Comparison of ENCODE assay signal across 16 cellular contexts in genomic region chr15:84844964-84845363, GRCh38. TPM values are rescaled to one million over a fixed set of nuclear protein-coding genes. Genes with fewer than 3 reads are reported as not detected.
DNase-seq lines count a peak whose midpoint lies in the region; ATAC-seq and TF ChIP-seq lines count a peak whose summit lies in the region.
"Had no signal": no experiment of that assay in that cellular context is flagged by ENCODE, and none has a peak within 500 bp of the region (broad histone marks: within the 10 kb centered on the region; RNA-seq: fewer than 3 reads in every experiment).

No MANE protein-coding gene starts in this region.

- no peaks in the 10 kb centered on the region for H3K79me2 ChIP-seq in Karpas-422 (ENCODE audit: low read length)
- H3K79me2 ChIP-seq: parathyroid adenoma had no signal

- peak overlapping the region; percentile 25 for H3K9ac ChIP-seq in adipocyte (ENCODE audit: low read length)
- H3K9ac ChIP-seq in Karpas-422 (ENCODE audit: low read length) = no peak overlapping the region
- H3K9ac ChIP-seq: BLaER1 treated with 17β-estradiol and CSF1 and Interleukin-3, amounts not matched to agents 10 nM and 100 nM; parathyroid adenoma had no signal

- TF ChIP-seq CTCF in C4-2B (conservative IDR thresholded peaks at IDR 0.05) (no peak), psoas muscle (IDR thresholded peaks at IDR 0.05) (no peak)

- no peak overlapping the region for H2AFZ ChIP-seq in Karpas-422 (ENCODE audit: low read length)
- H2AFZ ChIP-seq: parathyroid adenoma had no signal

- intact Hi-C loops in psoas muscle (cut with DNase I) = loop anchor here (1.0 to 10.0 kb wide), 4 partner anchors 67 to 200 kb away; no protein-coding TSS in a partner anchor
- intact Hi-C loops in posterior vena cava (cut with DNase I) = no loop called here

- H3K4me1 ChIP-seq in adipocyte (ENCODE audit: control insufficient read depth, insufficient read depth, low read length) = peaks cover 17% of the 10 kb centered on the region
- H3K4me1 ChIP-seq in psoas muscle = peaks cover 42% of the 10 kb centered on the region
- H3K4me1 ChIP-seq in Karpas-422 (ENCODE audit: low read length) = no peaks in the 10 kb centered on the region

- DNase-seq in adipocyte (ENCODE audit: low read depth) (peak; percentile 17), left lobe of liver (ENCODE audit: low spot score) (peak; percentile 47), psoas muscle (no peak), Karpas-422 (no peak), posterior vena cava (ENCODE audit: low spot score) (no peak), activated gamma-delta T cell treated with Interleukin-2 at 50 U/mL for 16 hours (no peak)
- DNase-seq: cerebellar nuclear complex; effector CD8-positive, alpha-beta T cell; esophagus squamous epithelium had no signal

- H3K9me3 ChIP-seq in adipocyte (ENCODE audit: control insufficient read depth, low read length) = peaks cover 19% of the 10 kb centered on the region
- no peaks in the 10 kb centered on the region for H3K9me3 ChIP-seq in psoas muscle
- H3K9me3 ChIP-seq in Karpas-422 (ENCODE audit: low read length) = no peaks in the 10 kb centered on the region; the same call in 1 of the 2 replicates

- ATAC-seq in left lobe of liver (peak; percentile 62), psoas muscle (no peak), GM21526 (IDR thresholded peaks at IDR 0.05; ENCODE audit: low FRiP score, unreplicated experiment) (no peak)

- H3K27me3 ChIP-seq in adipocyte (replicated peaks; ENCODE audit: control insufficient read depth, insufficient read depth, low read length) = no peaks in the 10 kb centered on the region
- H3K27me3 ChIP-seq in psoas muscle (ENCODE audit: insufficient read depth in 3 of 3, low read length in 2 of 3) = no peaks in the 10 kb centered on the region
- H3K27me3 ChIP-seq in Karpas-422 (ENCODE audit: low read length) = no peaks in the 10 kb centered on the region
- H3K27me3 ChIP-seq: BLaER1 treated with 17β-estradiol and CSF1 and Interleukin-3, amounts not matched to agents 10 nM and 100 nM; esophagus squamous epithelium had no signal

- H3K4me3 ChIP-seq in adipocyte (ENCODE audit: low read length) (no peak overlapping the region), psoas muscle (no peak overlapping the region), Karpas-422 (ENCODE audit: low read length) (no peak overlapping the region)
- H3K4me3 ChIP-seq: BLaER1 treated with 17β-estradiol and CSF1 and Interleukin-3, amounts not matched to agents 10 nM and 100 nM; esophagus squamous epithelium had no signal

- no peak overlapping the region for H3K4me2 ChIP-seq in Karpas-422 (ENCODE audit: low read depth, low read length, poor library complexity, severe bottlenecking)
- H3K4me2 ChIP-seq: BLaER1 treated with 17β-estradiol and CSF1 and Interleukin-3, amounts not matched to agents 10 nM and 100 nM had no signal

- WGBS in psoas muscle, 3 donors = 55 to 69% (median 64%) methylated on average over 2 of the region's 2 CpGs

- H4K20me1 ChIP-seq in Karpas-422 (ENCODE audit: insufficient read depth, low read depth, low read length) = no peaks in the 10 kb centered on the region
- H4K20me1 ChIP-seq: BLaER1 treated with 17β-estradiol and CSF1 and Interleukin-3, amounts not matched to agents 10 nM and 100 nM had no signal

- H3K9me2 ChIP-seq in Karpas-422 (replicated peaks; ENCODE audit: insufficient read depth, low read length) = no peaks in the 10 kb centered on the region

- peak overlapping the region; percentile 30 for H3K27ac ChIP-seq in C4-2B
- H3K27ac ChIP-seq in psoas muscle = peak overlapping the region; percentile 64
- H3K27ac ChIP-seq in Karpas-422 (ENCODE audit: low read length) = no peak overlapping the region
- H3K27ac ChIP-seq: BLaER1 treated with 17β-estradiol and CSF1 and Interleukin-3, amounts not matched to agents 10 nM and 100 nM; parathyroid adenoma had no signal

- H3K36me3 ChIP-seq in adipocyte (ENCODE audit: control insufficient read depth, insufficient read depth, low read length, severe bottlenecking) (no peaks in the 10 kb centered on the region), psoas muscle (ENCODE audit: insufficient read depth in 1 of 2, low read depth in 1 of 2) (peaks cover 0 to 11% of the 10 kb centered on the region in 2 donors), Karpas-422 (ENCODE audit: insufficient read depth, low read length) (no peaks in the 10 kb centered on the region)
- H3K36me3 ChIP-seq: BLaER1 treated with 17β-estradiol and CSF1 and Interleukin-3, amounts not matched to agents 10 nM and 100 nM; esophagus squamous epithelium had no signal

RNA-seq across cellular contexts. Expression of gene ALPK3, which starts 27.8 kb away (rescaled TPM):
- total RNA-seq in left lobe of liver = 2.7 TPM
- 100 to 1,000 TPM; 199 to 461 (median 304) TPM for total RNA-seq in psoas muscle
- polyA plus RNA-seq in psoas muscle = 100 to 1,000 TPM in 2 of 3 donors, 10 to 100 TPM in 1; 75.7 to 357 (median 117) TPM
- under 0.01 and 0.07 TPM in 2 replicates for total RNA-seq in Karpas-422 (2014; rRNA removed; shearing (Covaris generic); ENCODE audit: low replicate concordance)
- 10 to 100 TPM; 18.6 to 27.3 TPM for total RNA-seq in posterior vena cava

RNA-seq across cellular contexts. Expression of gene SLC28A1, which starts 39.5 kb away (rescaled TPM):
- total RNA-seq in left lobe of liver = 64.6 TPM
- total RNA-seq in psoas muscle = 1 to 10 TPM in 1 of 4 donors, under 1 TPM in 3; 0.23 to 1.9 (median 0.44) TPM
- under 1 TPM; 0.13 to 0.34 (median 0.21) TPM for polyA plus RNA-seq in psoas muscle
- total RNA-seq in Karpas-422 (2014; rRNA removed; shearing (Covaris generic); ENCODE audit: low replicate concordance) = not detected in 2 replicates
- under 1 TPM in 1 of 2 donors, not detected in 1; 0.24 TPM for total RNA-seq in posterior vena cava
- total RNA-seq: activated CD8-positive, alpha-beta T cell treated with anti-CD3 and anti-CD28 coated beads for 36 hours; esophagus squamous epithelium; MCF 10A; natural killer cell treated with Interleukin-12 subunit alpha and Interleukin-12 subunit beta and Interleukin-15 and Interleukin-18, amount 100 ng/mL, for 72 hours had no signal

Comparison
In these comparisons a context has a peak if more than half of its experiments do, and no peak if none do; other contexts are left out.
1. DNase-seq: peak in adipocyte (single experiment) and left lobe of liver (single experiment); none in psoas muscle (0 of 2), Karpas-422 (single experiment), posterior vena cava (single experiment) and activated gamma-delta T cell treated with Interleukin-2 at 50 U/mL for 16 hours (single experiment).
2. RNA of gene ALPK3, which starts 27.8 kb away (total RNA-seq): 199 to 461 TPM in psoas muscle; 18.6 to 27.3 TPM in posterior vena cava, 2.7 TPM in left lobe of liver (single experiment) and under 0.01 to 0.07 TPM in Karpas-422; every median in the first group is over 4 times any median in the second.
3. RNA of gene SLC28A1, which starts 39.5 kb away (total RNA-seq): 64.6 TPM in left lobe of liver (single experiment); 0.23 to 1.9 TPM in psoas muscle, 0.24 TPM in posterior vena cava and not detected in Karpas-422; every median in the first group is over 10 times any median in the second.
4. intact Hi-C loops: an anchor here in psoas muscle (1.0 to 10.0 kb wide); none called in posterior vena cava.